13 cellular contexts compared by ENCODE assay signal in genomic region chr11:8906629-8907028, GRCh38. TPM values are rescaled to one million over a fixed set of nuclear protein-coding genes. Genes with fewer than 3 reads are reported as not detected.
DNase-seq lines count a peak whose midpoint lies in the region; ATAC-seq and TF ChIP-seq lines count a peak whose summit lies in the region.
"Had no signal": no experiment of that assay in that cellular context is flagged by ENCODE, and none has a peak within 500 bp of the region (broad histone marks: within the 10 kb centered on the region; RNA-seq: fewer than 3 reads in every experiment).

No MANE protein-coding gene starts in this region.

- POLR2A ChIA-PET in HCT116 (lab: Charles Lee), result interaction anchor here (1.0 kb wide), 1 partner anchor 36 kb away, joined by 4 read pairs; no protein-coding TSS in a partner anchor

- no peaks in the 10 kb centered on the region for H3K9me3 ChIP-seq in HCT116 (ENCODE audit: control insufficient read depth in 1 of 2, insufficient read depth in 1 of 2, low read depth in 1 of 2, low read length in 2 of 2)
- H3K9me3 ChIP-seq: sigmoid colon had no signal

- H3K4me1 ChIP-seq in HCT116 (ENCODE audit: control insufficient read depth in 1 of 2, insufficient read depth in 2 of 2, low read length in 2 of 2), result peaks cover 3 to 8% of the 10 kb centered on the region in 2 experiments

- no peak overlapping the region for H2AFZ ChIP-seq in HCT116 (ENCODE audit: low read depth, low read length, poor library complexity, severe bottlenecking)

- H3K27ac ChIP-seq in HCT116 (ENCODE audit: low read depth, low read length), result no peak overlapping the region
- H3K27ac ChIP-seq: sigmoid colon had no signal

- H3K27me3 ChIP-seq in HCT116 (ENCODE audit: insufficient read depth, low read length), result no peaks in the 10 kb centered on the region
- H3K27me3 ChIP-seq: sigmoid colon had no signal

- TF ChIP-seq RAD21 in HCT116 (IDR thresholded peaks at IDR 0.05; ENCODE audit: low read depth), result no peak

- H3K36me3 ChIP-seq in HCT116 (ENCODE audit: control insufficient read depth in 1 of 2, insufficient read depth in 2 of 2, low read length in 2 of 2), result no peaks in the 10 kb centered on the region
- H3K36me3 ChIP-seq: sigmoid colon had no signal

- RAD21 ChIA-PET in HCT116 (lab: Charles Lee; ENCODE audit: low non-redundant PET in 1 of 2, low total read pairs in 2 of 2, uncharacterized antibody in 2 of 2, unreplicated experiment in 2 of 2), result no interaction called here

- TF ChIP-seq CTCF in AG10803 (conservative IDR thresholded peaks at IDR 0.05; ENCODE audit: low read length), result no peak
- no peak for TF ChIP-seq CTCF in HCT116 (IDR thresholded peaks at IDR 0.05 in 2 of 3, conservative IDR thresholded peaks at IDR 0.05 in 1 of 3; ENCODE audit: borderline replicate concordance in 1 of 3, insufficient read depth in 1 of 3, low read depth in 2 of 3, low read length in 2 of 3)

- H3K79me2 ChIP-seq in HCT116 (ENCODE audit: insufficient read depth, low read length), result no peaks in the 10 kb centered on the region

- H4K20me1 ChIP-seq in HCT116 (ENCODE audit: insufficient read depth), result no peaks in the 10 kb centered on the region

- intact Hi-C loops in HCT116 (cut with micrococcal nuclease), result no loop called here

- no peak overlapping the region for H3K4me3 ChIP-seq in AG10803 (ENCODE audit: low read length)
- H3K4me3 ChIP-seq in HCT116 (replicated peaks in 1 of 2; ENCODE audit: low read depth in 1 of 2, low read length in 2 of 2), result no peak overlapping the region
- H3K4me3 ChIP-seq: sigmoid colon had no signal

- DNase-seq in AG10803 (ENCODE audit: low read depth), result peak; percentile 76
- DNase-seq in HCT116 (ENCODE audit: low read depth, low spot score), result peak; percentile 49
- DNase-seq in SW 1271 (lab: John Stamatoyannopoulos, UW), result peak; percentile 7 to 26
- peak; percentile 56 for DNase-seq in fibroblast of the conjunctiva (ENCODE audit: low read depth)
- no peak for DNase-seq in NCI-H146 (lab: John Stamatoyannopoulos, UW)
- no peak for DNase-seq in NCI-H2107 (lab: John Stamatoyannopoulos, UW)
- DNase-seq: activated gamma-delta T cell treated with Interleukin-2 at 50 U/mL for 16 hours, DMS79 treated with DMSO at 0.1 percent for 48 hours, NCI-H82, sigmoid colon had no signal

- ATAC-seq in HCT116 (no peak), HG03135 (IDR thresholded peaks at IDR 0.05; ENCODE audit: unreplicated experiment) (no peak), GM18511 (IDR thresholded peaks at IDR 0.05; ENCODE audit: unreplicated experiment) (no peak)

- CTCF ChIA-PET in HCT116 (lab: Charles Lee), result interaction anchor here (1.4 kb wide), 1 partner anchor 93 kb away, joined by 3 read pairs; no protein-coding TSS in a partner anchor

- no peak overlapping the region for H3K4me2 ChIP-seq in HCT116 (ENCODE audit: low read length)

- BruUV-seq in HCT116 (replicated peaks; lab: Mats Ljungman, UMichigan), result no TSS peak

- no peak for TF ChIP-seq POLR2A in HCT116 (IDR thresholded peaks at IDR 0.05; ENCODE audit: borderline replicate concordance, extremely low read depth, insufficient read depth, insufficient read length)

- H3K9me2 ChIP-seq in HCT116 (ENCODE audit: insufficient read depth), result no peaks in the 10 kb centered on the region

- H3K9ac ChIP-seq in HCT116 (ENCODE audit: low read length), result no peak overlapping the region

TF ChIP-seq in HCT116, 20 proteins besides CTCF, POLR2A, EP300 and RAD21:
- TF ChIP-seq SP1 (IDR thresholded peaks at IDR 0.05; ENCODE audit: low read depth) (peak; percentile 43; the same call in 1 of the 2 replicates), EZH2phosphoT487 (IDR thresholded peaks at IDR 0.05; ENCODE audit: borderline replicate concordance) (no peak), CEBPB (IDR thresholded peaks at IDR 0.05; ENCODE audit: low read depth) (peak; percentile 79), ZNF274 (IDR thresholded peaks at IDR 0.05; ENCODE audit: low read depth, low read length) (no peak), FOSL1 (IDR thresholded peaks at IDR 0.05; ENCODE audit: low read depth) (peak; percentile 69), JUND (IDR thresholded peaks at IDR 0.05) (peak; percentile 58; the same call in 1 of the 2 replicates), REST (IDR thresholded peaks at IDR 0.05; ENCODE audit: low read depth) (no peak), ZBTB33 (IDR thresholded peaks at IDR 0.05; ENCODE audit: extremely low read depth, insufficient replicate concordance, low read length) (no peak), EZH2 (IDR thresholded peaks at IDR 0.05) (no peak), MAX (IDR thresholded peaks at IDR 0.05) (no peak), ATF3 (IDR thresholded peaks at IDR 0.05) (no peak), POLR2AphosphoS5 (IDR thresholded peaks at IDR 0.05; ENCODE audit: low read depth, low read length) (no peak), SIN3A (IDR thresholded peaks at IDR 0.05; ENCODE audit: low read depth) (no peak), TCF7L2 (IDR thresholded peaks at IDR 0.05; ENCODE audit: borderline replicate concordance, extremely low read depth, insufficient read depth, insufficient read length) (no peak), ZFX (IDR thresholded peaks at IDR 0.05) (no peak), EGR1 (IDR thresholded peaks at IDR 0.05; ENCODE audit: low read depth) (no peak), SRF (IDR thresholded peaks at IDR 0.05; ENCODE audit: low read depth) (0 out of 2 replicates have a peak, but pooled peaks have one; percentile 20), CBX3 (IDR thresholded peaks at IDR 0.05; ENCODE audit: low read depth) (peak; percentile 48), YY1 (IDR thresholded peaks at IDR 0.05; ENCODE audit: extremely low read depth, insufficient replicate concordance, low read depth, low read length) (no peak), ELF1 (IDR thresholded peaks at IDR 0.05; ENCODE audit: borderline replicate concordance, low read depth) (no peak)

RNA-seq across cellular contexts. Expression of gene AKIP1, which starts 4.4 kb away (rescaled TPM):
- total RNA-seq in HCT116 (2021; ENCODE audit: unreplicated experiment), result 30.3 TPM
- 29.3 and 36.8 TPM in 2 replicates for polyA plus RNA-seq in HCT116 (2012)

RNA-seq across cellular contexts. Expression of gene C11orf16, which starts 26.1 kb away (rescaled TPM):
- not detected for total RNA-seq in HCT116 (2021; ENCODE audit: unreplicated experiment)
- polyA plus RNA-seq in HCT116 (2012), result not detected in 2 replicates
- total RNA-seq: liver, sigmoid colon had no signal
- polyA plus RNA-seq: liver, sigmoid colon had no signal

RNA-seq across cellular contexts. Expression of gene ASCL3, which starts 36.2 kb away (rescaled TPM):
- total RNA-seq in HCT116 (2021; ENCODE audit: unreplicated experiment), result not detected
- not detected in 2 replicates for polyA plus RNA-seq in HCT116 (2012)
- total RNA-seq: liver, sigmoid colon had no signal
- polyA plus RNA-seq: liver, sigmoid colon had no signal

RNA-seq across cellular contexts. Expression of gene TMEM9B, which starts 57.6 kb away (rescaled TPM):
- total RNA-seq in HCT116 (2021; ENCODE audit: unreplicated experiment), result 26.8 TPM
- 14.9 and 19.6 TPM in 2 replicates for polyA plus RNA-seq in HCT116 (2012)

Comparison
In these comparisons a context has a peak if more than half of its experiments do, and no peak if none do; other contexts are left out.
1. DNase-seq: peak in AG10803 (single experiment), HCT116 (single experiment), SW 1271 (2 of 2) and fibroblast of the conjunctiva (single experiment); none in NCI-H146 (single experiment) and NCI-H2107 (single experiment).